ENCODE assay signal across 11 cellular contexts in the genomic region with DNA sequence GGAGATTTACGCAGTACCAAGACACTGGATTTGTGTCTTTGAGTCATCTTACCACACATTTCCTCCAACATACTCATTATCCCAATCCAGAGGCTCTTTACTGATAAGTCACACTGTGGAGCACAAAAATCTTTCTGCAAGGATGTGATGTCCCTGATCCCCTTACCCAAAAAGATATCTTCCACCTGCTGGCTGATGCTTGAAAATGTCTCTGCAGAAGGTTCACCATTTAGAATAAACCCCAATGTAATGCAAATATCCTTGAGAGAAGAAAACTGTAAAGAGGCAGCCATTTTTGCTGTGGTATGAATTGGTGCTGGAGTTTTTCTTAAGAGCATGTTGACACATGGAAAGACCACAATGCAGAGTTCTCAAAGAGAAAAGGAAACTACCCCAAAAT.
DNase-seq lines count a peak whose midpoint lies in the region; FAIRE-seq and TF ChIP-seq lines count a peak whose summit lies in the region.
"Had no signal": no experiment of that assay in that cellular context is flagged by ENCODE, and none has a peak within 500 bp of the region (broad histone marks: within the 10 kb centered on the region; RNA-seq: fewer than 3 reads in every experiment).

No MANE protein-coding gene starts in this region.

- no peak overlapping the region for H2BK120ac ChIP-seq in mesendoderm (ENCODE audit: low read depth, low read length)

- H2AK5ac ChIP-seq in mesendoderm (ENCODE audit: low read length), result no peak overlapping the region

- H3K4me3 ChIP-seq in bronchial epithelial cell (ENCODE audit: low read depth, low read length) (no peak overlapping the region), mesendoderm (ENCODE audit: low read length) (no peak overlapping the region), right atrium auricular region (no peak overlapping the region)

- DNase-seq in NCI-H82 (lab: John Stamatoyannopoulos, UW) (peak; percentile 44), NCI-H82 treated with DMSO at 0.1 percent for 48 hours (lab: John Stamatoyannopoulos, UW; ENCODE audit: unreplicated experiment) (no peak), RKO (ENCODE audit: low spot score) (peak; percentile 8), bronchial epithelial cell (ENCODE audit: low read depth) (peak; percentile 4), mesendoderm (peak; percentile 15), right atrium auricular region (ENCODE audit: low spot score) (no peak), cardiac septum (ENCODE audit: low spot score) (no peak), NCI-H524 treated with DMSO at 0.1 percent for 48 hours (lab: John Stamatoyannopoulos, UW) (no peak)
- DNase-seq: IMR-90 had no signal

- no peak overlapping the region for H3K18ac ChIP-seq in mesendoderm (ENCODE audit: low read length)

- H3K4me1 ChIP-seq in mesendoderm (ENCODE audit: control insufficient read depth, low read depth, low read length) (no peaks in the 10 kb centered on the region), right atrium auricular region (no peaks in the 10 kb centered on the region)

- H3K79me1 ChIP-seq in mesendoderm (ENCODE audit: low read length), result no peaks in the 10 kb centered on the region

- no CpG with 5 or more reads among the region's 1 CpG for WGBS in mesendoderm (ENCODE audit: extremely low coverage, insufficient coverage, low lambda C conversion rate)

- H3K27me3 ChIP-seq in bronchial epithelial cell (ENCODE audit: control insufficient read depth, insufficient read depth, low read length), result no peaks in the 10 kb centered on the region
- H3K27me3 ChIP-seq in mesendoderm (ENCODE audit: insufficient read depth, low read length, poor library complexity), result no peaks in the 10 kb centered on the region
- no peaks in the 10 kb centered on the region for H3K27me3 ChIP-seq in right atrium auricular region

- no peak overlapping the region for H2BK15ac ChIP-seq in mesendoderm (replicated peaks; ENCODE audit: low read depth)

- no peak overlapping the region for H3K56ac ChIP-seq in mesendoderm (ENCODE audit: low read length)

- no peak overlapping the region for H3K23ac ChIP-seq in mesendoderm (ENCODE audit: low read length)

- no peak for FAIRE-seq in bronchial epithelial cell (lab: Jason Lieb, UNC)
- FAIRE-seq: GM18507 had no signal

- intact Hi-C loops in cardiac septum (cut with DNase I), result no loop called here

- no peaks in the 10 kb centered on the region for H3K9me3 ChIP-seq in right atrium auricular region

- H3K79me2 ChIP-seq in mesendoderm (ENCODE audit: control insufficient read depth, insufficient read depth, low read length), result no peaks in the 10 kb centered on the region

- H3K4me2 ChIP-seq in mesendoderm (ENCODE audit: low read length), result no peak overlapping the region

- H4K8ac ChIP-seq in mesendoderm (ENCODE audit: low read depth, low read length), result no peak overlapping the region

- no peak overlapping the region for H3K4ac ChIP-seq in mesendoderm (ENCODE audit: low read depth, low read length)

- no peak overlapping the region for H3K9ac ChIP-seq in mesendoderm (ENCODE audit: low read length)

- no peak overlapping the region for H4K5ac ChIP-seq in mesendoderm (ENCODE audit: low read length)

- TF ChIP-seq CTCF in bronchial epithelial cell (IDR thresholded peaks at IDR 0.05; ENCODE audit: insufficient read depth, low read length, severe bottlenecking) (no peak), right atrium auricular region (IDR thresholded peaks at IDR 0.05) (no peak)

- H2BK5ac ChIP-seq in mesendoderm (ENCODE audit: low read length), result no peak overlapping the region

- H3K36me3 ChIP-seq in bronchial epithelial cell (ENCODE audit: control insufficient read depth, insufficient read depth, low read length) (no peaks in the 10 kb centered on the region), mesendoderm (ENCODE audit: control insufficient read depth, insufficient read depth, low read length) (no peaks in the 10 kb centered on the region), right atrium auricular region (no peaks in the 10 kb centered on the region)

- no peak overlapping the region for H3K27ac ChIP-seq in mesendoderm (ENCODE audit: low read depth, low read length)
- H3K27ac ChIP-seq in right atrium auricular region, result no peak overlapping the region
- H3K27ac ChIP-seq: 22Rv1 had no signal

Comparison
In these comparisons a context has a peak if more than half of its experiments do, and no peak if none do; other contexts are left out.
1. DNase-seq: peak in NCI-H82 (single experiment), RKO (single experiment), bronchial epithelial cell (single experiment) and mesendoderm (single experiment); none in NCI-H82 treated with DMSO at 0.1 percent for 48 hours (single experiment), right atrium auricular region (single experiment), cardiac septum (single experiment) and NCI-H524 treated with DMSO at 0.1 percent for 48 hours (single experiment).